9 cellular contexts compared by ENCODE assay signal in the genomic region with DNA sequence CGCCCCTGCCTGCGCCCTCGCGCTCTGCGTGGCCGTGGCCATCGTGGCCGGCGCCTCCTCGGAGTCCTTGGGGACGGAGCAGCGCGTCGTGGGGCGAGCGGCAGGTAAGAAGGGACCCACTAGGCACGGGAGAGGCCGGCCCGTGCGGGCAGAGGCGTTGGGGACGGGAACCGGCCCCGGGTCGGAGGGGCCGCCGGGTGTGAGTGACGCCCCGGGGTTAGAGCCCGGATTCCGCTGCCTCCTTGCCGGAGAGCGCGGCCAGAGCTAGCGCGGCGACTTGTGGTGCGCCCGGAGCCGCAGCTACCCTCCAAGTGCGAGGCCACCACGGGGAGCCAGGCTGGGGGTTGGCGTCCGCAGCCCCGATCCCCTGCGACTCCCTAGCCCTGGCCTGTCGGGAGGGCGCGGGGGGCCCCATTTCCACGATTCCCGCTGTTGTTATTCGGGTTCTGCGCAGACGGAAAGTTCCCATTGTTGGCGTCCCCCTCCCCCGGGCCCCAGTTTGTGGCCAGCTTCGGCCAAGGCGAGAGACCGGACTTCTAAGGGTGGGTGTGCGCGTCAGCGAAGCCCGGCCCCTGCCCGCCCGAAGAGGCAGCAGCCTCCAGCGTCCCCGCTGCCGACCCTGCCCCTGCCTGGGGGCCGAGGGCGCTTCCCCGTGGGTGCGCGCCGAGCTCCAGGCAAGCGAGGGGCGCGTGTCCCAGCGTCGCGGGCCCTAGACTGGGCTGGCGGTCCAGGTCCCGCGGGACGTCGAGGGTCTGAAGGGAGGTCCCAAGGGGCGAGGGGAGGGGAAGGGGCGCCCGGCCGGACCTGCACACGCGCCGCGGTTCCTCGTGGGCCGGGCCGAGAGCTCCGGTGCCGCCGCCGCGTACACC. TPM values are rescaled to one million over a fixed set of nuclear protein-coding genes. Genes with fewer than 3 reads are reported as not detected.
A peak's percentile ranks its signal among the peaks of the same experiment; 100 is the strongest.
DNase-seq lines count a peak whose midpoint lies in the region; ATAC-seq and TF ChIP-seq lines count a peak whose summit lies in the region.
"Had no signal": no experiment of that assay in that cellular context is flagged by ENCODE, and none has a peak within 500 bp of the region (broad histone marks: within the 10 kb centered on the region; RNA-seq: fewer than 3 reads in every experiment).

No MANE protein-coding gene starts in this region.

- H3K4me2 ChIP-seq in trophoblast cell (ENCODE audit: low read length): peak overlapping the region; percentile 87

- no peaks in the 10 kb centered on the region for H3K9me3 ChIP-seq in trophoblast cell (ENCODE audit: insufficient read depth, low read depth, low read length)

- H3K79me1 ChIP-seq in trophoblast cell (ENCODE audit: low read length): peaks cover 8% of the 10 kb centered on the region

- peaks cover 24% of the 10 kb centered on the region for H3K27me3 ChIP-seq in trophoblast cell (ENCODE audit: insufficient read depth, low read length)

- peak overlapping the region; percentile 37 for H3K14ac ChIP-seq in trophoblast cell (ENCODE audit: low read length)

- H2BK12ac ChIP-seq in trophoblast cell (ENCODE audit: low read length): no peak overlapping the region

- H3K4me3 ChIP-seq in trophoblast cell (ENCODE audit: low read depth, low read length): peak overlapping the region; percentile 83

- peaks cover 10 to 20% of the 10 kb centered on the region in 2 experiments for H3K4me1 ChIP-seq in trophoblast cell (ENCODE audit: control insufficient read depth in 1 of 2, insufficient read depth in 2 of 2, low read length in 2 of 2)

- H3K9ac ChIP-seq in trophoblast cell (ENCODE audit: low read length): peak overlapping the region; percentile 28

- H4K12ac ChIP-seq in trophoblast cell (ENCODE audit: low read depth, low read length): peak overlapping the region; percentile 4

- no peak for TF ChIP-seq POLR2A in erythroblast (IDR thresholded peaks at IDR 0.05; ENCODE audit: low read length)

- no peak overlapping the region for H3K23ac ChIP-seq in trophoblast cell (ENCODE audit: low read length)

- H3K4ac ChIP-seq in trophoblast cell (ENCODE audit: low read depth, low read length): no peak overlapping the region

- no peak for ATAC-seq in HG02678 (IDR thresholded peaks at IDR 0.05; ENCODE audit: unreplicated experiment)

- peak; percentile 72 for DNase-seq in D341Med (ENCODE audit: low spot score)
- peak; percentile 50 for DNase-seq in NCI-H69 (lab: John Stamatoyannopoulos, UW)
- DNase-seq in erythroblast (lab: John Stamatoyannopoulos, UW): peak; percentile 46 to 48
- DNase-seq in trophoblast cell: no peak
- no peak for DNase-seq in stimulated activated CD4-positive, alpha-beta T cell treated with anti-CD3 and anti-CD28 coated beads, Interleukin-4, amount 100 ng/mL, for 4 hours
- DNase-seq in LoVo (ENCODE audit: low spot score): no peak
- DNase-seq in NCI-H510A treated with DMSO at 0.1 percent for 48 hours (lab: John Stamatoyannopoulos, UW): no peak
- DNase-seq: NK-92 treated with Interleukin-12 subunit alpha and Interleukin-12 subunit beta, amount 100 ng/mL, for 24 hours had no signal

- no peak overlapping the region for H3K27ac ChIP-seq in trophoblast cell (ENCODE audit: low read depth, low read length)

- H2AK5ac ChIP-seq in trophoblast cell (ENCODE audit: low read length): no peak overlapping the region

- no peak overlapping the region for H2BK5ac ChIP-seq in trophoblast cell (ENCODE audit: low read depth, low read length, poor library complexity)

- peak overlapping the region; percentile 50 for H3K18ac ChIP-seq in trophoblast cell (ENCODE audit: low read length)

- WGBS in trophoblast cell (ENCODE audit: extremely low coverage, insufficient coverage, insufficient read length): no CpG with 5 or more reads among the region's 101 CpGs

- peak overlapping the region; percentile 60 for H4K91ac ChIP-seq in trophoblast cell (ENCODE audit: low read depth, low read length)

- no peaks in the 10 kb centered on the region for H3K36me3 ChIP-seq in trophoblast cell (ENCODE audit: control insufficient read depth in 1 of 2, insufficient read depth in 2 of 2, low read length in 2 of 2)

- H4K8ac ChIP-seq in trophoblast cell (ENCODE audit: low read depth, low read length): peak overlapping the region; percentile 24

- no peak overlapping the region for H2AFZ ChIP-seq in trophoblast cell (ENCODE audit: insufficient read depth, low read length, poor library complexity)

- peaks cover 2% of the 10 kb centered on the region for H3K79me2 ChIP-seq in trophoblast cell (ENCODE audit: control insufficient read depth, insufficient read depth, low read length, poor library complexity)

- H2BK120ac ChIP-seq in trophoblast cell (ENCODE audit: insufficient read depth, low read length, poor library complexity): no peak overlapping the region

RNA-seq across cellular contexts. Expression of a gene that starts 1.1 kb away (rescaled TPM):
- 9.7 and 9.8 TPM in 2 replicates for polyA plus RNA-seq in trophoblast cell (2013)

Comparison
In these comparisons a context has a peak if more than half of its experiments do, and no peak if none do; other contexts are left out.
1. DNase-seq: peak in D341Med (single experiment), NCI-H69 (single experiment) and erythroblast (2 of 2); none in trophoblast cell (0 of 2), stimulated activated CD4-positive, alpha-beta T cell treated with anti-CD3 and anti-CD28 coated beads, Interleukin-4, amount 100 ng/mL, for 4 hours (0 of 2), LoVo (single experiment) and NCI-H510A treated with DMSO at 0.1 percent for 48 hours (single experiment).